ENCODE assay signal across 28 cellular contexts in genomic region chr1:74587888-74588287, GRCh38.
"Had no signal": no experiment of that assay in that cellular context is flagged by ENCODE, and none has a peak within 500 bp of the region (broad histone marks: within the 10 kb centered on the region; RNA-seq: fewer than 3 reads in every experiment).

No MANE protein-coding gene starts in this region.

- H3K27me3 ChIP-seq: neutrophil, pancreas, spleen, suprapubic skin, testis, tibial artery, transverse colon, upper lobe of right lung, uterus had no signal

- H3K36me3 ChIP-seq: neutrophil, pancreas, spleen, suprapubic skin, tibial artery, transverse colon, upper lobe of right lung, uterus had no signal

- H3K4me1 ChIP-seq: pancreas, psoas muscle, spleen, suprapubic skin, testis, transverse colon, upper lobe of right lung, uterus had no signal

- ATAC-seq: naive thymus-derived CD8-positive, alpha-beta T cell; natural killer cell treated with Interleukin-12 subunit alpha and Interleukin-12 subunit beta and Interleukin-15 and Interleukin-18, amount 100 ng/mL, for 72 hours; pancreas; psoas muscle; right cardiac atrium; sciatic nerve; stimulated activated memory B cell treated with anti-CD40 and anti-IgM and Interleukin-4, amounts not matched to agents 10 μg/mL and 1 μg/mL and 100 μg/mL, for 72 hours; stimulated activated naive CD8-positive, alpha-beta T cell treated with anti-CD3 and anti-CD28 coated beads, Interleukin-15, amount 100 ng/mL, for 72 hours; stimulated activated naive CD8-positive, alpha-beta T cell treated with anti-CD3 and anti-CD28 coated beads, Interleukin-15, Interleukin-2, amounts not matched to agents 100 U/mL and 50 U/mL, for 24 hours; upper lobe of right lung had no signal

- DNase-seq: naive thymus-derived CD8-positive, alpha-beta T cell; nephron progenitor cell; nucleus accumbens; pancreas; psoas muscle; right cardiac atrium; spleen; stimulated activated CD4-positive, alpha-beta T cell treated with anti-CD3 and anti-CD28 coated beads, Interleukin-12 subunit alpha, Interleukin-12 subunit beta, amount 100 ng/mL, for 4 hours; stimulated activated CD4-positive, alpha-beta T cell treated with anti-CD3 and anti-CD28 coated beads, Interleukin-1b, Interleukin-23, amount 100 ng/mL, for 48 hours; stimulated activated CD4-positive, alpha-beta T cell treated with anti-CD3 and anti-CD28 coated beads, Interleukin-4, amount 100 ng/mL, for 1 hour; stimulated activated CD4-positive, alpha-beta T cell treated with anti-CD3 and anti-CD28 coated beads, Interleukin-4, amount 100 ng/mL, for 4 hours; stimulated activated CD8-positive, alpha-beta memory T cell treated with anti-CD3 and anti-CD28 coated beads, Interleukin-4, amount 100 ng/mL, for 48 hours; stimulated activated naive CD4-positive, alpha-beta T cell; stimulated activated naive CD8-positive, alpha-beta T cell treated with anti-CD3 and anti-CD28 coated beads, Interleukin-15, amount 100 ng/mL, for 72 hours; stimulated activated naive CD8-positive, alpha-beta T cell treated with anti-CD3 and anti-CD28 coated beads, Interleukin-15, Interleukin-2, amounts not matched to agents 100 U/mL and 50 U/mL, for 24 hours; substantia nigra; testis; tibial artery; transverse colon; upper lobe of right lung; uterus had no signal

- H3K4me2 ChIP-seq: smooth muscle cell had no signal

- H3K4me3 ChIP-seq: pancreas, psoas muscle, skin epidermis, smooth muscle cell, spleen, suprapubic skin, testis, tibial artery, transverse colon, upper lobe of right lung, uterus had no signal

- H3K27ac ChIP-seq: neutrophil, pancreas, psoas muscle, skin epidermis, spleen, suprapubic skin, testis, tibial artery, transverse colon, upper lobe of right lung, uterus had no signal

- H3K9me3 ChIP-seq: neutrophil, pancreas, psoas muscle, spleen, suprapubic skin, testis, tibial artery, transverse colon, upper lobe of right lung, uterus had no signal
